ENCODE assay signal across 8 cellular contexts in genomic region chr2:231800493-231801091, GRCh38. TPM values are rescaled to one million over a fixed set of nuclear protein-coding genes. Genes with fewer than 3 reads are reported as not detected.
DNase-seq lines count a peak whose midpoint lies in the region; ATAC-seq and TF ChIP-seq lines count a peak whose summit lies in the region.

No MANE protein-coding gene starts in this region.

- no peaks in the 10 kb centered on the region for H4K20me1 ChIP-seq in mammary epithelial cell (ENCODE audit: insufficient read depth, low read length)

- no peak overlapping the region for H3K27ac ChIP-seq in mammary epithelial cell (ENCODE audit: insufficient read depth, low read depth, low read length)

- H3K4me1 ChIP-seq in mammary epithelial cell (ENCODE audit: insufficient read depth, low read length), result no peaks in the 10 kb centered on the region

- H3K79me2 ChIP-seq in mammary epithelial cell (ENCODE audit: insufficient read depth, low read length), result peaks cover 17% of the 10 kb centered on the region

- ATAC-seq in HG02973 (IDR thresholded peaks at IDR 0.05; ENCODE audit: unreplicated experiment), result no peak
- ATAC-seq in GM19324 (IDR thresholded peaks at IDR 0.05; ENCODE audit: low FRiP score, unreplicated experiment), result no peak

- no TSS peak for BruUV-seq in mammary epithelial cell (replicated peaks; lab: Mats Ljungman, UMichigan)

- TF ChIP-seq CTCF in GM13976 (IDR thresholded peaks at IDR 0.05; ENCODE audit: borderline replicate concordance, control extremely low read depth, extremely low read depth, insufficient read depth, missing control alignments) (peak; percentile 70), mammary epithelial cell (conservative IDR thresholded peaks at IDR 0.05 in 1 of 2, IDR thresholded peaks at IDR 0.05 in 1 of 2; ENCODE audit: extremely low read depth in 1 of 2, insufficient read depth in 1 of 2, low read depth in 1 of 2, low read length in 2 of 2) (peak; percentile 70 to 80)

- H3K4me3 ChIP-seq in mammary epithelial cell (replicated peaks in 1 of 3; ENCODE audit: insufficient read depth in 1 of 3, low read depth in 2 of 3, low read length in 3 of 3), result no peak overlapping the region

- CTCF ChIA-PET in mammary epithelial cell (lab: Charles Lee; ENCODE audit: low non-redundant PET), result interaction anchor here (0.7 kb wide), 1 partner anchor 1011 kb away, joined by 3 read pairs; no protein-coding TSS in a partner anchor

- no peak overlapping the region for H3K4me2 ChIP-seq in mammary epithelial cell (ENCODE audit: insufficient read depth, low read depth, low read length)

- peaks cover 23% of the 10 kb centered on the region for H3K36me3 ChIP-seq in mammary epithelial cell (ENCODE audit: insufficient read depth, low read length)

- dilution Hi-C loops in mammary epithelial cell (cut with HindIII; ENCODE audit: low sequenced_read_pairs), result no loop called here

- H3K9ac ChIP-seq in mammary epithelial cell (ENCODE audit: insufficient read depth, low read length), result no peak overlapping the region

- WGBS in mammary epithelial cell (ENCODE audit: low coverage, missing lambda C conversion rate), result 40% methylated on average over 6 of the region's 6 CpGs

- peak; percentile 52 for DNase-seq in AG08395 (ENCODE audit: low spot score)
- DNase-seq in GM13976 (ENCODE audit: low spot score), result peak; percentile 47
- peak; percentile 24 for DNase-seq in RPMI7951 (ENCODE audit: low read depth)
- DNase-seq in mammary epithelial cell, result no peak
- peak; percentile 49 to 50 for DNase-seq in lung microvascular endothelial cell (ENCODE audit: low read depth in 2 of 2)
- no peak for DNase-seq in H4 (ENCODE audit: low spot score)

- H2AFZ ChIP-seq in mammary epithelial cell (ENCODE audit: low read depth, low read length), result no peak overlapping the region

- in situ Hi-C loops in GM13976 (cut with MboI; ENCODE audit: low sequenced_read_pairs, unreplicated experiment) (no loop called here), mammary epithelial cell (cut with MboI; ENCODE audit: low sequenced_read_pairs in 2 of 2) (no loop called here)

- no peaks in the 10 kb centered on the region for H3K27me3 ChIP-seq in mammary epithelial cell (ENCODE audit: insufficient read depth, low read length)

- H3K9me3 ChIP-seq in mammary epithelial cell (replicated peaks; ENCODE audit: insufficient read depth, low read length), result no peaks in the 10 kb centered on the region

- intact Hi-C loops in mammary epithelial cell (cut with micrococcal nuclease), result no loop called here

RNA-seq across cellular contexts. Expression of gene COPS7B, which starts 14.3 kb away (rescaled TPM):
- 21.8 and 22.8 TPM in 2 replicates for total RNA-seq in RPMI7951 (2014; rRNA removed; shearing (Covaris generic))
- total RNA-seq in mammary epithelial cell (10 to 100 TPM; 29.8 to 43.7 TPM), lung microvascular endothelial cell (8.1 and 12.5 TPM in 2 replicates)
- polyA plus RNA-seq in mammary epithelial cell, result 42.0 TPM
- 42.7 TPM for polyA minus RNA-seq in mammary epithelial cell
- 14.7 and 21.7 TPM in 2 replicates for total RNA-seq in H4 (2014; rRNA removed; shearing (Covaris generic))

RNA-seq across cellular contexts. Expression of gene PDE6D, which starts 19.5 kb away (rescaled TPM):
- 77.3 and 84.9 TPM in 2 replicates for total RNA-seq in RPMI7951 (2014; rRNA removed; shearing (Covaris generic))
- 10 to 100 TPM; 15.2 to 16.2 TPM for total RNA-seq in mammary epithelial cell
- polyA plus RNA-seq in mammary epithelial cell, result 22.9 TPM
- polyA minus RNA-seq in mammary epithelial cell, result 15.9 TPM
- total RNA-seq in lung microvascular endothelial cell, result 14.8 and 19.6 TPM in 2 replicates
- 53.3 and 53.6 TPM in 2 replicates for total RNA-seq in H4 (2014; rRNA removed; shearing (Covaris generic))

Comparison
In these comparisons a context has a peak if more than half of its experiments do, and no peak if none do; other contexts are left out.
1. DNase-seq: peak in AG08395 (single experiment), GM13976 (single experiment), RPMI7951 (single experiment) and lung microvascular endothelial cell (2 of 2); none in mammary epithelial cell (single experiment) and H4 (single experiment).